ENCODE assay signal across 22 cellular contexts in the genomic region with DNA sequence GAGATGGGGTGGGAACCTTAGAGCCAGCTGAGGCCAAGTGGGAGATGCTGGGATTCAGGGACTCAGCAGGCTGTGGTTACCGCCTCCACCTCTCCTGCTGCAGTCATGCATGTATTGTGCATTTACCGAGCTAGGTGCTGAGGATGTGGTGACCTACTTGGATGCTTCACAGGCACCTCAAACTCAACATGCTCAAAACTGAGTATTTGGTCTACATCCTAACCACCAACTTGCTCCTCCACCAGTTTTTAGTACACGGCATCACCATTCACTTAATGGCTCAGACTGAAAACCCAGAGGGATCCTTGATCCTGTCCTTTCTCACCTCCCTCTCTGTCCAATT. TPM values are rescaled to one million over a fixed set of nuclear protein-coding genes. Genes with fewer than 3 reads are reported as not detected.
"Had no signal": no experiment of that assay in that cellular context is flagged by ENCODE, and none has a peak within 500 bp of the region (broad histone marks: within the 10 kb centered on the region; RNA-seq: fewer than 3 reads in every experiment).

No MANE protein-coding gene starts in this region.

- H3K36me3 ChIP-seq: pancreas, thoracic aorta had no signal

- H3K9me3 ChIP-seq: body of pancreas, heart left ventricle, left ventricle myocardium inferior, pancreas, spleen, thoracic aorta, upper lobe of right lung had no signal

- H3K4me3 Mint-ChIP-seq: activated CD4-positive, alpha-beta T cell treated with anti-CD3 and anti-CD28 coated beads, Interleukin-2, amount 10 ng/mL, durations not matched to agents 24 days and 14 days; activated naive CD8-positive, alpha-beta T cell treated with anti-CD3 and anti-CD28 coated beads, Interleukin-2, amount 10 ng/mL, durations not matched to agents 7 days and 5 days; stimulated activated memory B cell treated with anti-CD40 and anti-IgM and Interleukin-4, amounts not matched to agents 10 μg/mL and 1 μg/mL and 100 μg/mL, for 72 hours had no signal

- ATAC-seq: body of pancreas; heart left ventricle; pancreas; stimulated activated memory B cell treated with anti-CD40 and anti-IgM and Interleukin-4, amounts not matched to agents 10 μg/mL and 1 μg/mL and 100 μg/mL, for 72 hours; upper lobe of right lung had no signal

- H3K9me3 Mint-ChIP-seq: activated CD4-positive, alpha-beta T cell treated with anti-CD3 and anti-CD28 coated beads, Interleukin-2, amount 10 ng/mL, durations not matched to agents 24 days and 14 days; activated naive CD8-positive, alpha-beta T cell treated with anti-CD3 and anti-CD28 coated beads, Interleukin-2, amount 10 ng/mL, durations not matched to agents 7 days and 5 days; stimulated activated memory B cell treated with anti-CD40 and anti-IgM and Interleukin-4, amounts not matched to agents 10 μg/mL and 1 μg/mL and 100 μg/mL, for 72 hours had no signal

- H3K27ac Mint-ChIP-seq: activated CD4-positive, alpha-beta T cell treated with anti-CD3 and anti-CD28 coated beads, Interleukin-2, amount 10 ng/mL, durations not matched to agents 24 days and 14 days; activated naive CD8-positive, alpha-beta T cell treated with anti-CD3 and anti-CD28 coated beads, Interleukin-2, amount 10 ng/mL, durations not matched to agents 7 days and 5 days; stimulated activated memory B cell treated with anti-CD40 and anti-IgM and Interleukin-4, amounts not matched to agents 10 μg/mL and 1 μg/mL and 100 μg/mL, for 72 hours had no signal

- H3K27me3 ChIP-seq: body of pancreas, pancreas, upper lobe of right lung had no signal

- H3K36me3 Mint-ChIP-seq: stimulated activated memory B cell treated with anti-CD40 and anti-IgM and Interleukin-4, amounts not matched to agents 10 μg/mL and 1 μg/mL and 100 μg/mL, for 72 hours had no signal

- H3K4me1 Mint-ChIP-seq: activated CD4-positive, alpha-beta T cell treated with anti-CD3 and anti-CD28 coated beads, Interleukin-2, amount 10 ng/mL, durations not matched to agents 24 days and 14 days had no signal

- FAIRE-seq: endometrium, frontal cortex, pancreas had no signal

- DNase-seq: activated CD4-positive, alpha-beta T cell treated with anti-CD3 and anti-CD28 coated beads, Interleukin-2, amount 10 ng/mL, durations not matched to agents 24 days and 14 days; activated CD8-positive, alpha-beta memory T cell treated with anti-CD3 and anti-CD28 coated beads, Interleukin-2, amount 50 U/mL, for 4 hours; activated naive CD8-positive, alpha-beta T cell treated with anti-CD3 and anti-CD28 coated beads, Interleukin-2, amount 10 ng/mL, durations not matched to agents 7 days and 5 days; amygdala; body of pancreas; erythroblast; heart left ventricle; kidney glomerular epithelial cell; left ventricle myocardium inferior; mammary epithelial cell; midbrain; pancreas; spleen; stimulated activated CD4-positive, alpha-beta T cell treated with anti-CD3 and anti-CD28 coated beads, Interleukin-4, amount 100 ng/mL, for 4 hours; SW 1271; T-helper 9 cell; upper lobe of right lung had no signal

- H3K4me3 ChIP-seq: body of pancreas, coronary artery, heart left ventricle, left ventricle myocardium inferior, pancreas, spleen, thoracic aorta, upper lobe of right lung had no signal

- H3K27ac ChIP-seq: body of pancreas, coronary artery, heart left ventricle, left ventricle myocardium inferior, pancreas, spleen, thoracic aorta, upper lobe of right lung had no signal

RNA-seq across cellular contexts. Expression of a gene that starts 5.6 kb away (rescaled TPM):
- total RNA-seq: activated naive CD8-positive, alpha-beta T cell treated with anti-CD3 and anti-CD28 coated beads, Interleukin-2, amount 10 ng/mL, durations not matched to agents 7 days and 5 days; left ventricle myocardium inferior; thoracic aorta; upper lobe of right lung had no signal
